ENCODE assay signal across 1 cellular context in the genomic region with DNA sequence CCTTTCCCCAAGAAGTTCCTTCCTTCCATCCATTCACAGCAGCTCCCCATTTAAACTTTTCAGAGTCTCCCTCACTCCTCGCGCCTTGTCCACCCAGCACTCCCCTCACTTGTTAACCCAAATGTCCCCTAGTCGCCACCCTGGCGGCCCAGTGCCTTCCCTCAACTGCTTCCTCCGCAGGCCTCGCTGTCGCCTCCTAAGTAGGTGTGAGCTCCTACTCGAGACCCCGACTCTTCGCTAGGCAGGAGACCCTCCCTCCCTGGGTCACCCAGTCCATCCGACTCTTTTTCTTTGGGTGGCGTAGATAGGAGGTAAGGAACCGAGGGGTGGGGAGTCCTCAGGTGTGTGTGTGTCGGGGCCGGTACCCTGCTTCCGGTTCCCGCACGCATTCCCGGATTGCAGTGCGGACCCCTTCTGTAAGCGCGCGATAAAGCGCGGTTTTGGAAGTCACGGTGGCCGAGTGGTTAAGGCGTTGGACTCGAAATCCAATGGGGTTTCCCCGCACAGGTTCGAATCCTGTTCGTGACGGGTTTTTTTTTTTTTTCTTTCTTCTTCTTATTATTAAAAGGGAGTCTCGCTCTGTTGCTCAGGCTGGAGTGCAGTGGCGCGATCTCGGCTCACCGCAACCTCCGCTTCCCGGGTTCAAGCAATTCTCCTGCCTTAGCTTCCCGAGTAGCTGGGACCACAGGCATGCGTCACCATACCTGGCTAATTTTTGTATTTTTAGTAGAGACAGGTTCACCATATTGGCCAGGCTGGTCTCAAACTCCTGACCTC.
TF ChIP-seq lines count a peak whose summit lies in the region.

No MANE protein-coding gene starts in this region.

TF ChIP-seq in HepG2, 621 proteins besides CTCF, POLR2A, EP300 and RAD21 (continued from another document and continues in another):
- TF ChIP-seq SOX6 (IDR thresholded peaks at IDR 0.05): no peak
- no peak for TF ChIP-seq SOX6 (CRISPR knock-in tag; IDR thresholded peaks at IDR 0.05)
- no peak for TF ChIP-seq ZNF235 (CRISPR knock-in tag; IDR thresholded peaks at IDR 0.05; ENCODE audit: borderline replicate concordance)
- TF ChIP-seq ZZZ3 (CRISPR knock-in tag; IDR thresholded peaks at IDR 0.05; ENCODE audit: borderline replicate concordance): no peak
- no peak for TF ChIP-seq ZNF207 (IDR thresholded peaks at IDR 0.05; ENCODE audit: borderline replicate concordance)
- TF ChIP-seq SMARCC2 (IDR thresholded peaks at IDR 0.05): no peak
- TF ChIP-seq NR2C2 (CRISPR knock-in tag; IDR thresholded peaks at IDR 0.05; ENCODE audit: borderline replicate concordance): peak; percentile 25; the same call in 1 of the 2 replicates
- peak; percentile 77 for TF ChIP-seq ZFX (CRISPR knock-in tag; IDR thresholded peaks at IDR 0.05; ENCODE audit: low read depth)
- 0 out of 2 replicates have a peak, but pooled peaks have one; percentile 27 for TF ChIP-seq ZFP90 (CRISPR knock-in tag; IDR thresholded peaks at IDR 0.05; ENCODE audit: borderline replicate concordance)
- no peak for TF ChIP-seq REXO4 (CRISPR knock-in tag; IDR thresholded peaks at IDR 0.05; ENCODE audit: borderline replicate concordance)
- no peak for TF ChIP-seq ZNF724P (CRISPR knock-in tag; IDR thresholded peaks at IDR 0.05; ENCODE audit: borderline replicate concordance)
- TF ChIP-seq TAF15 (IDR thresholded peaks at IDR 0.05; ENCODE audit: low read depth, low read length, poor library complexity, severe bottlenecking): no peak
- 0 out of 2 replicates have a peak, but pooled peaks have one; percentile 48 for TF ChIP-seq ZNF335 (CRISPR knock-in tag; IDR thresholded peaks at IDR 0.05)
- TF ChIP-seq, protein P1, sequence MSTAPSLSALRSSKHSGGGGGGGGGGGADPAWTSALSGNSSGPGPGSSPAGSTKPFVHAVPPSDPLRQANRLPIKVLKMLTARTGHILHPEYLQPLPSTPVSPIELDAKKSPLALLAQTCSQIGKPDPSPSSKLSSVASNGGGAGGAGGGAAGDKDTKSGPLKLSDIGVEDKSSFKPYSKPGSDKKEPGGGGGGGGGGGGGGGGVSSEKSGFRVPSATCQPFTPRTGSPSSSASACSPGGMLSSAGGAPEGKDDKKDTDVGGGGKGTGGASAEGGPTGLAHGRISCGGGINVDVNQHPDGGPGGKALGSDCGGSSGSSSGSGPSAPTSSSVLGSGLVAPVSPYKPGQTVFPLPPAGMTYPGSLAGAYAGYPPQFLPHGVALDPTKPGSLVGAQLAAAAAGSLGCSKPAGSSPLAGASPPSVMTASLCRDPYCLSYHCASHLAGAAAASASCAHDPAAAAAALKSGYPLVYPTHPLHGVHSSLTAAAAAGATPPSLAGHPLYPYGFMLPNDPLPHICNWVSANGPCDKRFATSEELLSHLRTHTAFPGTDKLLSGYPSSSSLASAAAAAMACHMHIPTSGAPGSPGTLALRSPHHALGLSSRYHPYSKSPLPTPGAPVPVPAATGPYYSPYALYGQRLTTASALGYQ (CRISPR knock-in tag; IDR thresholded peaks at IDR 0.05): 0 out of 2 replicates have a peak, but pooled peaks have one; percentile 34
- TF ChIP-seq ARNT (IDR thresholded peaks at IDR 0.05): no peak
- no peak for TF ChIP-seq ZNF615 (CRISPR knock-in tag; IDR thresholded peaks at IDR 0.05; ENCODE audit: borderline replicate concordance)
- TF ChIP-seq, protein P2, sequence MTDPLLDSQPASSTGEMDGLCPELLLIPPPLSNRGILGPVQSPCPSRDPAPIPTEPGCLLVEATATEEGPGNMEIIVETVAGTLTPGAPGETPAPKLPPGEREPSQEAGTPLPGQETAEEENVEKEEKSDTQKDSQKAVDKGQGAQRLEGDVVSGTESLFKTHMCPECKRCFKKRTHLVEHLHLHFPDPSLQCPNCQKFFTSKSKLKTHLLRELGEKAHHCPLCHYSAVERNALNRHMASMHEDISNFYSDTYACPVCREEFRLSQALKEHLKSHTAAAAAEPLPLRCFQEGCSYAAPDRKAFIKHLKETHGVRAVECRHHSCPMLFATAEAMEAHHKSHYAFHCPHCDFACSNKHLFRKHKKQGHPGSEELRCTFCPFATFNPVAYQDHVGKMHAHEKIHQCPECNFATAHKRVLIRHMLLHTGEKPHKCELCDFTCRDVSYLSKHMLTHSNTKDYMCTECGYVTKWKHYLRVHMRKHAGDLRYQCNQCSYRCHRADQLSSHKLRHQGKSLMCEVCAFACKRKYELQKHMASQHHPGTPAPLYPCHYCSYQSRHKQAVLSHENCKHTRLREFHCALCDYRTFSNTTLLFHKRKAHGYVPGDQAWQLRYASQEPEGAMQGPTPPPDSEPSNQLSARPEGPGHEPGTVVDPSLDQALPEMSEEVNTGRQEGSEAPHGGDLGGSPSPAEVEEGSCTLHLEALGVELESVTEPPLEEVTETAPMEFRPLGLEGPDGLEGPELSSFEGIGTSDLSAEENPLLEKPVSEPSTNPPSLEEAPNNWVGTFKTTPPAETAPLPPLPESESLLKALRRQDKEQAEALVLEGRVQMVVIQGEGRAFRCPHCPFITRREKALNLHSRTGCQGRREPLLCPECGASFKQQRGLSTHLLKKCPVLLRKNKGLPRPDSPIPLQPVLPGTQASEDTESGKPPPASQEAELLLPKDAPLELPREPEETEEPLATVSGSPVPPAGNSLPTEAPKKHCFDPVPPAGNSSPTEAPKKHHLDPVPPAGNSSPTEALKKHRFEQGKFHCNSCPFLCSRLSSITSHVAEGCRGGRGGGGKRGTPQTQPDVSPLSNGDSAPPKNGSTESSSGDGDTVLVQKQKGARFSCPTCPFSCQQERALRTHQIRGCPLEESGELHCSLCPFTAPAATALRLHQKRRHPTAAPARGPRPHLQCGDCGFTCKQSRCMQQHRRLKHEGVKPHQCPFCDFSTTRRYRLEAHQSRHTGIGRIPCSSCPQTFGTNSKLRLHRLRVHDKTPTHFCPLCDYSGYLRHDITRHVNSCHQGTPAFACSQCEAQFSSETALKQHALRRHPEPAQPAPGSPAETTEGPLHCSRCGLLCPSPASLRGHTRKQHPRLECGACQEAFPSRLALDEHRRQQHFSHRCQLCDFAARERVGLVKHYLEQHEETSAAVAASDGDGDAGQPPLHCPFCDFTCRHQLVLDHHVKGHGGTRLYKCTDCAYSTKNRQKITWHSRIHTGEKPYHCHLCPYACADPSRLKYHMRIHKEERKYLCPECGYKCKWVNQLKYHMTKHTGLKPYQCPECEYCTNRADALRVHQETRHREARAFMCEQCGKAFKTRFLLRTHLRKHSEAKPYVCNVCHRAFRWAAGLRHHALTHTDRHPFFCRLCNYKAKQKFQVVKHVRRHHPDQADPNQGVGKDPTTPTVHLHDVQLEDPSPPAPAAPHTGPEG (CRISPR knock-in tag; IDR thresholded peaks at IDR 0.05): 0 out of 2 replicates have a peak, but pooled peaks have one; percentile 32
- TF ChIP-seq TBL1XR1 (IDR thresholded peaks at IDR 0.05; ENCODE audit: borderline replicate concordance, low read length, partially characterized antibody): no peak
- 0 out of 2 replicates have a peak, but pooled peaks have one; percentile 18 for TF ChIP-seq ZNF33B (CRISPR knock-in tag; IDR thresholded peaks at IDR 0.05)
- no peak for TF ChIP-seq ZSCAN22 (CRISPR knock-in tag; IDR thresholded peaks at IDR 0.05)
- no peak for TF ChIP-seq ZNF468 (CRISPR knock-in tag; IDR thresholded peaks at IDR 0.05)
- TF ChIP-seq, protein P3, sequence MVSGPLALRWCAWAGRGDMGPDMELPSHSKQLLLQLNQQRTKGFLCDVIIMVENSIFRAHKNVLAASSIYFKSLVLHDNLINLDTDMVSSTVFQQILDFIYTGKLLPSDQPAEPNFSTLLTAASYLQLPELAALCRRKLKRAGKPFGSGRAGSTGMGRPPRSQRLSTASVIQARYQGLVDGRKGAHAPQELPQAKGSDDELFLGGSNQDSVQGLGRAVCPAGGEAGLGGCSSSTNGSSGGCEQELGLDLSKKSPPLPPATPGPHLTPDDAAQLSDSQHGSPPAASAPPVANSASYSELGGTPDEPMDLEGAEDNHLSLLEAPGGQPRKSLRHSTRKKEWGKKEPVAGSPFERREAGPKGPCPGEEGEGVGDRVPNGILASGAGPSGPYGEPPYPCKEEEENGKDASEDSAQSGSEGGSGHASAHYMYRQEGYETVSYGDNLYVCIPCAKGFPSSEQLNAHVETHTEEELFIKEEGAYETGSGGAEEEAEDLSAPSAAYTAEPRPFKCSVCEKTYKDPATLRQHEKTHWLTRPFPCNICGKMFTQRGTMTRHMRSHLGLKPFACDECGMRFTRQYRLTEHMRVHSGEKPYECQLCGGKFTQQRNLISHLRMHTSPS (CRISPR knock-in tag; IDR thresholded peaks at IDR 0.05; ENCODE audit: low read depth): no peak
- TF ChIP-seq STAT5B (CRISPR knock-in tag; IDR thresholded peaks at IDR 0.05): no peak
- TF ChIP-seq SPEN (CRISPR knock-in tag; IDR thresholded peaks at IDR 0.05; ENCODE audit: low read depth): no peak
- TF ChIP-seq ZNF20 (CRISPR knock-in tag; IDR thresholded peaks at IDR 0.05): no peak
- TF ChIP-seq, protein P4, sequence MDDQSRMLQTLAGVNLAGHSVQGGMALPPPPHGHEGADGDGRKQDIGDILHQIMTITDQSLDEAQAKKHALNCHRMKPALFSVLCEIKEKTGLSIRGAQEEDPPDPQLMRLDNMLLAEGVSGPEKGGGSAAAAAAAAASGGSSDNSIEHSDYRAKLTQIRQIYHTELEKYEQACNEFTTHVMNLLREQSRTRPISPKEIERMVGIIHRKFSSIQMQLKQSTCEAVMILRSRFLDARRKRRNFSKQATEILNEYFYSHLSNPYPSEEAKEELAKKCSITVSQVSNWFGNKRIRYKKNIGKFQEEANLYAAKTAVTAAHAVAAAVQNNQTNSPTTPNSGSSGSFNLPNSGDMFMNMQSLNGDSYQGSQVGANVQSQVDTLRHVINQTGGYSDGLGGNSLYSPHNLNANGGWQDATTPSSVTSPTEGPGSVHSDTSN (CRISPR knock-in tag; IDR thresholded peaks at IDR 0.05; ENCODE audit: borderline replicate concordance): no peak
- TF ChIP-seq ATRX (CRISPR knock-in tag; IDR thresholded peaks at IDR 0.05; ENCODE audit: borderline replicate concordance): no peak
- no peak for TF ChIP-seq HHEX (CRISPR knock-in tag; IDR thresholded peaks at IDR 0.05)
- TF ChIP-seq NFKBIZ (CRISPR knock-in tag; IDR thresholded peaks at IDR 0.05): no peak; the same call in 1 of the 2 replicates
- TF ChIP-seq, protein P5, sequence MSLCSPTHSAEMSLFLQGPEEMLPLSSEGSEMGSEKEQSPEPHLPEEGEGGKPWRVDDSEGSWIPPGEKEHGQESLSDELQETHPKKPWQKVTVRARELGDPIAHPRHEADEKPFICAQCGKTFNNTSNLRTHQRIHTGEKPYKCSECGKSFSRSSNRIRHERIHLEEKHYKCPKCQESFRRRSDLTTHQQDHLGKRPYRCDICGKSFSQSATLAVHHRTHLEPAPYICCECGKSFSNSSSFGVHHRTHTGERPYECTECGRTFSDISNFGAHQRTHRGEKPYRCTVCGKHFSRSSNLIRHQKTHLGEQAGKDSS (CRISPR knock-in tag; IDR thresholded peaks at IDR 0.05; ENCODE audit: borderline replicate concordance, low read depth): peak; percentile 56; the same call in 1 of the 2 replicates
- TF ChIP-seq ZNF556 (CRISPR knock-in tag; IDR thresholded peaks at IDR 0.05; ENCODE audit: borderline replicate concordance): peak; percentile 75; the same call in 1 of the 2 replicates
- no peak for TF ChIP-seq ZBTB7A (CRISPR knock-in tag; IDR thresholded peaks at IDR 0.05)
- TF ChIP-seq SIN3A (IDR thresholded peaks at IDR 0.05; ENCODE audit: borderline replicate concordance, low read depth, low read length): peak; percentile 72
- TF ChIP-seq, protein P6, sequence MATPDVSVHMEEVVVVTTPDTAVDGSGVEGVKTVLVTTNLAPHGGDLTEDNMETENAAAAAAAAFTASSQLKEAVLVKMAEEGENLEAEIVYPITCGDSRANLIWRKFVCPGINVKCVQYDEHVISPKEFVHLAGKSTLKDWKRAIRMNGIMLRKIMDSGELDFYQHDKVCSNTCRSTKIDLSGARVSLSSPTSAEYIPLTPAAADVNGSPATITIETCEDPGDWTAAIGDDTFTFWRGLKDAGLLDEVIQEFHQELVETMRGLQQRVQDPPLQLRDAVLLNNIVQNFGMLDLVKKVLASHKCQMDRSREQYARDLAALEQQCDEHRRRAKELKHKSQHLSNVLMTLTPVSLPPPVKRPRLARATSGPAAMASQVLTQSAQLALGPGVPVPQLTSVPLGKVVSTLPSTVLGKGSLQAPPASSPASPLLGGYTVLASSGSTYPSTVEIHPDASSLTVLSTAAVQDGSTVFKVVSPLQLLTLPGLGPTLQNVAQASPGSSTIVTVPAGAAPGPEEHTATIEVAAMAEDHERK (CRISPR knock-in tag; IDR thresholded peaks at IDR 0.05; ENCODE audit: low read depth): 0 out of 2 replicates have a peak, but pooled peaks have one; percentile 14
- TF ChIP-seq ZNF446 (CRISPR knock-in tag; IDR thresholded peaks at IDR 0.05): 0 out of 2 replicates have a peak, but pooled peaks have one; percentile 24
- no peak for TF ChIP-seq POLR2AphosphoS5 (IDR thresholded peaks at IDR 0.05; ENCODE audit: low read depth, low read length)
- no peak for TF ChIP-seq ZNF3 (CRISPR knock-in tag; IDR thresholded peaks at IDR 0.05)
- TF ChIP-seq, protein P7, sequence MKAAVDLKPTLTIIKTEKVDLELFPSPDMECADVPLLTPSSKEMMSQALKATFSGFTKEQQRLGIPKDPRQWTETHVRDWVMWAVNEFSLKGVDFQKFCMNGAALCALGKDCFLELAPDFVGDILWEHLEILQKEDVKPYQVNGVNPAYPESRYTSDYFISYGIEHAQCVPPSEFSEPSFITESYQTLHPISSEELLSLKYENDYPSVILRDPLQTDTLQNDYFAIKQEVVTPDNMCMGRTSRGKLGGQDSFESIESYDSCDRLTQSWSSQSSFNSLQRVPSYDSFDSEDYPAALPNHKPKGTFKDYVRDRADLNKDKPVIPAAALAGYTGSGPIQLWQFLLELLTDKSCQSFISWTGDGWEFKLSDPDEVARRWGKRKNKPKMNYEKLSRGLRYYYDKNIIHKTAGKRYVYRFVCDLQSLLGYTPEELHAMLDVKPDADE (CRISPR knock-in tag; IDR thresholded peaks at IDR 0.05): no peak
- TF ChIP-seq PHF20 (CRISPR knock-in tag; IDR thresholded peaks at IDR 0.05): no peak
- no peak for TF ChIP-seq NBN (conservative IDR thresholded peaks at IDR 0.05)
- TF ChIP-seq MATR3 (CRISPR knock-in tag; IDR thresholded peaks at IDR 0.05): no peak
- TF ChIP-seq, protein P8, sequence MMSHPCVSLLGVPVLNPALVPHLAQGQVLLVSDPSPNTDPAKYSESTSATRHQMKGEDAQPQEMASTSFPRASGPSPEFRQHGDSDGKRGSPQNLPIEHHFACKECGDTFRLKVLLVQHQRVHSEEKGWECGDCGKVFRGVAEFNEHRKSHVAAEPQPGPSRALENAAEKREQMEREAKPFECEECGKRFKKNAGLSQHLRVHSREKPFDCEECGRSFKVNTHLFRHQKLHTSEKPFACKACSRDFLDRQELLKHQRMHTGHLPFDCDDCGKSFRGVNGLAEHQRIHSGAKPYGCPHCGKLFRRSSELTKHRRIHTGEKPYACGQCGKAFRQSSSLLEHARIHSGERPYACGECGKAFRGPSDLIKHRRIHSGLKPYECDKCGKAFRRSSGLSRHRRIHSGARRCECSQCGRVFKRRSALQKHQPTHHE (CRISPR knock-in tag; IDR thresholded peaks at IDR 0.05; ENCODE audit: borderline replicate concordance): 0 out of 2 replicates have a peak, but pooled peaks have one; percentile 5
- peak; percentile 58; the same call in 1 of the 2 replicates for TF ChIP-seq ZNF709 (CRISPR knock-in tag; IDR thresholded peaks at IDR 0.05)
- no peak for TF ChIP-seq MAFF (IDR thresholded peaks at IDR 0.05; ENCODE audit: low read depth, low read length)
- TF ChIP-seq, protein P9, sequence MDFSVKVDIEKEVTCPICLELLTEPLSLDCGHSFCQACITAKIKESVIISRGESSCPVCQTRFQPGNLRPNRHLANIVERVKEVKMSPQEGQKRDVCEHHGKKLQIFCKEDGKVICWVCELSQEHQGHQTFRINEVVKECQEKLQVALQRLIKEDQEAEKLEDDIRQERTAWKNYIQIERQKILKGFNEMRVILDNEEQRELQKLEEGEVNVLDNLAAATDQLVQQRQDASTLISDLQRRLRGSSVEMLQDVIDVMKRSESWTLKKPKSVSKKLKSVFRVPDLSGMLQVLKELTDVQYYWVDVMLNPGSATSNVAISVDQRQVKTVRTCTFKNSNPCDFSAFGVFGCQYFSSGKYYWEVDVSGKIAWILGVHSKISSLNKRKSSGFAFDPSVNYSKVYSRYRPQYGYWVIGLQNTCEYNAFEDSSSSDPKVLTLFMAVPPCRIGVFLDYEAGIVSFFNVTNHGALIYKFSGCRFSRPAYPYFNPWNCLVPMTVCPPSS (IDR thresholded peaks at IDR 0.05): no peak
